1 cellular context compared by ENCODE assay signal in genomic region chr7:135181261-135181928, GRCh38.
TF ChIP-seq lines count a peak whose summit lies in the region.

No MANE protein-coding gene starts in this region.

TF ChIP-seq in K562, 482 proteins besides CTCF, POLR2A, EP300 and RAD21 (continued from another document):
- TF ChIP-seq CBFA2T3 (IDR thresholded peaks at IDR 0.05) (peak; percentile 43; the same call in 1 of the 2 replicates), PBX2 (CRISPR knock-in tag; IDR thresholded peaks at IDR 0.05; ENCODE audit: low read depth) (no peak), PBX2 (tag; conservative IDR thresholded peaks at IDR 0.05; ENCODE audit: low read depth) (0 out of 2 replicates have a peak, but pooled peaks have one; percentile 47), TEAD4 (IDR thresholded peaks at IDR 0.05; ENCODE audit: low read length) (0 out of 2 replicates have a peak, but pooled peaks have one; percentile 19), TEAD4 (CRISPR knock-in tag; IDR thresholded peaks at IDR 0.05; ENCODE audit: borderline replicate concordance) (no peak), CEBPB (tag; IDR thresholded peaks at IDR 0.05) (no peak), PKNOX1 (IDR thresholded peaks at IDR 0.05) (peak; percentile 67), HIVEP1 (CRISPR knock-in tag; IDR thresholded peaks at IDR 0.05) (no peak), HMGN3 (IDR thresholded peaks at IDR 0.05; ENCODE audit: borderline replicate concordance, extremely low read depth, insufficient read length, low read depth, low read length) (no peak), ELF4 (CRISPR knock-in tag; IDR thresholded peaks at IDR 0.05) (no peak), TCFL5 (CRISPR knock-in tag; conservative IDR thresholded peaks at IDR 0.05) (no peak), MEIS2 (IDR thresholded peaks at IDR 0.05; ENCODE audit: partially characterized antibody) (peak; percentile 83), ATF6 (CRISPR knock-in tag; IDR thresholded peaks at IDR 0.05) (no peak), HES1 (IDR thresholded peaks at IDR 0.05; ENCODE audit: low read depth) (no peak), ZNF79 (CRISPR knock-in tag; IDR thresholded peaks at IDR 0.05; ENCODE audit: low read depth) (no peak), ZNF280B (CRISPR knock-in tag; IDR thresholded peaks at IDR 0.05) (peak; percentile 30; the same call in 1 of the 2 replicates), ZNF280A (IDR thresholded peaks at IDR 0.05; ENCODE audit: low read depth, partially characterized antibody) (peak; percentile 60), CGGBP1 (CRISPR knock-in tag; IDR thresholded peaks at IDR 0.05) (no peak), ESRRA (IDR thresholded peaks at IDR 0.05; ENCODE audit: borderline replicate concordance, low read depth) (peak; percentile 51; the same call in 1 of the 2 replicates), RAD51 (IDR thresholded peaks at IDR 0.05; ENCODE audit: borderline replicate concordance, low read depth) (no peak), HMG20B (CRISPR knock-in tag; IDR thresholded peaks at IDR 0.05) (no peak), TRIM24 (IDR thresholded peaks at IDR 0.05) (peak in 1 of 2 experiments; percentile 75; a peak in 3 of 4 replicates), ZFP1 (CRISPR knock-in tag; IDR thresholded peaks at IDR 0.05) (peak; percentile 28; the same call in 1 of the 2 replicates), U2AF2 (optimal IDR thresholded peaks at IDR 0.05; ENCODE audit: low read depth, low read length) (no peak), NCOA4 (IDR thresholded peaks at IDR 0.05; ENCODE audit: partially characterized antibody) (no peak), TRIM28 (IDR thresholded peaks at IDR 0.05) (peak; percentile 93), RBFOX2 (IDR thresholded peaks at IDR 0.05; ENCODE audit: low read depth, low read length) (no peak), ZNF778 (CRISPR knock-in tag; IDR thresholded peaks at IDR 0.05) (no peak), SREBF2 (CRISPR knock-in tag; IDR thresholded peaks at IDR 0.05) (no peak), GATAD2A (IDR thresholded peaks at IDR 0.05) (no peak), ZNF77 (CRISPR knock-in tag; IDR thresholded peaks at IDR 0.05) (no peak), MXD1 (CRISPR knock-in tag; IDR thresholded peaks at IDR 0.05; ENCODE audit: borderline replicate concordance, poor library complexity, severe bottlenecking) (no peak), UBTF (IDR thresholded peaks at IDR 0.05; ENCODE audit: borderline replicate concordance in 1 of 2, low read depth in 2 of 2, low read length in 2 of 2) (no peak), CBX3 (IDR thresholded peaks at IDR 0.05; ENCODE audit: borderline replicate concordance in 1 of 2, low read length in 2 of 2) (peak in 1 of 2 experiments; percentile 87; a peak in 1 of 3 replicates), ARID1B (IDR thresholded peaks at IDR 0.05) (peak; percentile 17; the same call in 1 of the 2 replicates), ZBTB12 (CRISPR knock-in tag; IDR thresholded peaks at IDR 0.05) (no peak)
